In the genomic region with DNA sequence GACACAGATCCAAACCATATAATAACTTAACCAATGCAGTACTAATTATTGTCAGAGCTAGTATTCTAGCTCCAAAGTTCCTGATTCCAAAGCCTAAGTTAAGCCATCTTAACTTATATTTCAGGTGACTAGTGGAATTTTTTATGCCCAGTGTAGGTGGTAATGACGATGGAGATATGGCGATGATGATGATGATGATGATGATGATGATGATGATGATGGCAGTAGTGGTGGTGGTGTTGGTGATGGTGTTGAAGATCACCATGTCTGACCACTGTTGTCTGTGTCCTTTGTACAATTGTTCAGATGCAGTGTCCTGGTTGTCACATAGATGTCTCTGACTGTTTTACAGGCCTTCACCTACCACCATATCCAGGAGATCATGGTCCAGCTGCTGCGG, we compare ENCODE assay signal across 39 cellular contexts.
"Had no signal": no experiment of that assay in that cellular context is flagged by ENCODE, and none has a peak within 500 bp of the region (broad histone marks: within the 10 kb centered on the region; RNA-seq: fewer than 3 reads in every experiment).

No MANE protein-coding gene starts in this region.

- H3K4me3 Mint-ChIP-seq: activated naive CD4-positive, alpha-beta T cell treated with anti-CD3 and anti-CD28 coated beads for 36 hours; activated naive CD4-positive, alpha-beta T cell treated with anti-CD3 and anti-CD28 coated beads, Interleukin-2, amount 10 ng/mL, durations not matched to agents 7 days and 5 days; activated naive CD4-positive, alpha-beta T cell treated with anti-CD3 and anti-CD28 coated beads, Interleukin-2, amount 50 U/mL, for 24 hours; activated naive CD8-positive, alpha-beta T cell treated with anti-CD3 and anti-CD28 coated beads for 36 hours; activated naive CD8-positive, alpha-beta T cell treated with anti-CD3 and anti-CD28 coated beads, Interleukin-2, amount 10 ng/mL, durations not matched to agents 7 days and 5 days; activated T-cell treated with anti-CD3 and anti-CD28 coated beads, Interleukin-2, amount 50 U/mL, for 24 hours; activated T-cell treated with anti-CD3 and anti-CD28 coated beads, Interleukin-2, amount 50 U/mL, for 4 hours; activated T-cell treated with anti-CD3 and anti-CD28 coated beads, Interleukin-2, amount 50 U/mL, for 72 hours; activated T-helper 1 cell treated with anti-CD3 and anti-CD28 coated beads, Interleukin-12 subunit alpha, Interleukin-12 subunit beta, Interleukin-2, Interleukin-4 antibody, amounts not matched to agents 30 ng/mL and 10 ng/mL and 1 ng/mL, durations not matched to agents 14 hours and 24 hours and 36 hours; activated T-helper 17 cell treated with anti-CD3 and anti-CD28 coated beads, Interleukin-2, amount 50 U/mL, for 72 hours; brain; central memory CD8-positive, alpha-beta T cell had no signal

- H3K4me3 ChIP-seq: adrenal gland, ascending aorta, body of pancreas, breast epithelium, cardiac muscle cell had no signal

- ATAC-seq: activated naive CD4-positive, alpha-beta T cell treated with anti-CD3 and anti-CD28 coated beads, Interleukin-2, amount 50 U/mL, for 72 hours; activated T-cell treated with anti-CD3 and anti-CD28 coated beads, Interleukin-2, amount 50 U/mL, for 4 hours; activated T-cell treated with anti-CD3 and anti-CD28 coated beads, Interleukin-2, amount 50 U/mL, for 72 hours; activated T-helper 17 cell treated with anti-CD3 and anti-CD28 coated beads, Interleukin-2, amount 50 U/mL, for 72 hours; body of pancreas had no signal

- H3K27ac ChIP-seq: adrenal gland, ascending aorta, body of pancreas, brain microvascular endothelial cell, breast epithelium, cardiac muscle cell had no signal

- H3K27me3 ChIP-seq: adrenal gland, ascending aorta, body of pancreas, brain microvascular endothelial cell, breast epithelium, cardiac muscle cell had no signal

- H3K36me3 Mint-ChIP-seq: brain had no signal

- H3K9me3 Mint-ChIP-seq: activated naive CD4-positive, alpha-beta T cell treated with anti-CD3 and anti-CD28 coated beads for 36 hours; activated naive CD4-positive, alpha-beta T cell treated with anti-CD3 and anti-CD28 coated beads, Interleukin-2, amount 10 ng/mL, durations not matched to agents 7 days and 5 days; activated naive CD4-positive, alpha-beta T cell treated with anti-CD3 and anti-CD28 coated beads, Interleukin-2, amount 50 U/mL, for 24 hours; activated naive CD4-positive, alpha-beta T cell treated with anti-CD3 and anti-CD28 coated beads, Interleukin-2, amount 50 U/mL, for 72 hours; activated naive CD8-positive, alpha-beta T cell treated with anti-CD3 and anti-CD28 coated beads for 36 hours; activated naive CD8-positive, alpha-beta T cell treated with anti-CD3 and anti-CD28 coated beads, Interleukin-2, amount 10 ng/mL, durations not matched to agents 7 days and 5 days; activated T-cell treated with anti-CD3 and anti-CD28 coated beads, Interleukin-2, amount 50 U/mL, for 24 hours; activated T-cell treated with anti-CD3 and anti-CD28 coated beads, Interleukin-2, amount 50 U/mL, for 4 hours; activated T-cell treated with anti-CD3 and anti-CD28 coated beads, Interleukin-2, amount 50 U/mL, for 72 hours; activated T-helper 1 cell treated with anti-CD3 and anti-CD28 coated beads, Interleukin-12 subunit alpha, Interleukin-12 subunit beta, Interleukin-2, Interleukin-4 antibody, amounts not matched to agents 30 ng/mL and 10 ng/mL and 1 ng/mL, durations not matched to agents 14 hours and 24 hours and 36 hours; activated T-helper 17 cell treated with anti-CD3 and anti-CD28 coated beads, Interleukin-2, amount 50 U/mL, for 72 hours; activated T-helper 2 cell treated with anti-CD3 and anti-CD28 coated beads, Interferon-gamma antibody, Interleukin-2, Interleukin-4, amounts not matched to agents 10 μg/mL and 5 μg/mL and 100 μg/mL, durations not matched to agents 14 hours and 24 hours and 36 hours; brain; central memory CD8-positive, alpha-beta T cell had no signal

- H3K9me3 ChIP-seq: adrenal gland, ascending aorta, body of pancreas, breast epithelium had no signal

- FAIRE-seq: astrocyte, bronchial epithelial cell, colon had no signal

- H3K27ac Mint-ChIP-seq: activated naive CD4-positive, alpha-beta T cell treated with anti-CD3 and anti-CD28 coated beads for 36 hours; activated naive CD4-positive, alpha-beta T cell treated with anti-CD3 and anti-CD28 coated beads, Interleukin-2, amount 10 ng/mL, durations not matched to agents 7 days and 5 days; activated naive CD4-positive, alpha-beta T cell treated with anti-CD3 and anti-CD28 coated beads, Interleukin-2, amount 50 U/mL, for 24 hours; activated naive CD4-positive, alpha-beta T cell treated with anti-CD3 and anti-CD28 coated beads, Interleukin-2, amount 50 U/mL, for 72 hours; activated naive CD8-positive, alpha-beta T cell treated with anti-CD3 and anti-CD28 coated beads for 36 hours; activated naive CD8-positive, alpha-beta T cell treated with anti-CD3 and anti-CD28 coated beads, Interleukin-2, amount 10 ng/mL, durations not matched to agents 7 days and 5 days; activated T-cell treated with anti-CD3 and anti-CD28 coated beads, Interleukin-2, amount 50 U/mL, for 24 hours; activated T-helper 17 cell treated with anti-CD3 and anti-CD28 coated beads, Interleukin-2, amount 50 U/mL, for 72 hours; activated T-helper 2 cell treated with anti-CD3 and anti-CD28 coated beads, Interferon-gamma antibody, Interleukin-2, Interleukin-4, amounts not matched to agents 10 μg/mL and 5 μg/mL and 100 μg/mL, durations not matched to agents 14 hours and 24 hours and 36 hours; brain had no signal

- H3K4me1 Mint-ChIP-seq: activated naive CD4-positive, alpha-beta T cell treated with anti-CD3 and anti-CD28 coated beads, Interleukin-2, amount 10 ng/mL, durations not matched to agents 7 days and 5 days; activated naive CD4-positive, alpha-beta T cell treated with anti-CD3 and anti-CD28 coated beads, Interleukin-2, amount 50 U/mL, for 24 hours; brain had no signal

- H3K36me3 ChIP-seq: adrenal gland, ascending aorta, brain microvascular endothelial cell, breast epithelium, cardiac muscle cell had no signal

- DNase-seq: activated effector memory CD4-positive, alpha-beta T cell treated with anti-CD3 and anti-CD28 coated beads, Interleukin-2, amount 50 U/mL, for 16 hours; activated effector memory CD4-positive, alpha-beta T cell treated with Interleukin-2 at 50 U/mL for 16 hours; activated gamma-delta T cell; activated gamma-delta T cell treated with Interleukin-2 at 50 U/mL for 16 hours; activated naive CD4-positive, alpha-beta T cell; activated naive CD4-positive, alpha-beta T cell treated with anti-CD3 and anti-CD28 coated beads for 36 hours; activated naive CD4-positive, alpha-beta T cell treated with anti-CD3 and anti-CD28 coated beads, Interleukin-2, amount 10 ng/mL, durations not matched to agents 7 days and 5 days; activated naive CD4-positive, alpha-beta T cell treated with anti-CD3 and anti-CD28 coated beads, Interleukin-2, amount 50 U/mL, for 16 hours; activated naive CD4-positive, alpha-beta T cell treated with Interleukin-2 at 50 U/mL for 16 hours; activated naive CD8-positive, alpha-beta T cell treated with anti-CD3 and anti-CD28 coated beads for 36 hours; activated naive CD8-positive, alpha-beta T cell treated with anti-CD3 and anti-CD28 coated beads, Interleukin-2, amount 10 ng/mL, durations not matched to agents 7 days and 5 days; activated T-cell treated with anti-CD3 and anti-CD28 coated beads, Interleukin-2, amount 50 U/mL, for 1 hour; activated T-cell treated with anti-CD3 and anti-CD28 coated beads, Interleukin-2, amount 50 U/mL, for 24 hours; activated T-cell treated with anti-CD3 and anti-CD28 coated beads, Interleukin-2, amount 50 U/mL, for 4 hours; activated T-cell treated with anti-CD3 and anti-CD28 coated beads, Interleukin-2, amount 50 U/mL, for 48 hours; activated T-cell treated with anti-CD3 and anti-CD28 coated beads, Interleukin-2, amount 50 U/mL, for 72 hours; adrenal gland; amniotic stem cell; amygdala; anterior cingulate cortex; aorta; body of pancreas; brain microvascular endothelial cell; caudate nucleus; central memory CD4-positive, alpha-beta T cell; cerebellar nuclear complex had no signal

- H3K27me3 Mint-ChIP-seq: activated naive CD4-positive, alpha-beta T cell treated with anti-CD3 and anti-CD28 coated beads, Interleukin-2, amount 10 ng/mL, durations not matched to agents 7 days and 5 days; activated naive CD4-positive, alpha-beta T cell treated with anti-CD3 and anti-CD28 coated beads, Interleukin-2, amount 50 U/mL, for 24 hours; activated naive CD8-positive, alpha-beta T cell treated with anti-CD3 and anti-CD28 coated beads for 36 hours; activated naive CD8-positive, alpha-beta T cell treated with anti-CD3 and anti-CD28 coated beads, Interleukin-2, amount 10 ng/mL, durations not matched to agents 7 days and 5 days; activated T-cell treated with anti-CD3 and anti-CD28 coated beads, Interleukin-2, amount 50 U/mL, for 24 hours; activated T-helper 17 cell treated with anti-CD3 and anti-CD28 coated beads, Interleukin-2, amount 50 U/mL, for 72 hours; central memory CD8-positive, alpha-beta T cell had no signal

- H3K4me1 ChIP-seq: adrenal gland, ascending aorta, body of pancreas, breast epithelium had no signal
